11 cellular contexts compared by ENCODE assay signal in genomic region chr10:46019541-46020343, GRCh38. TPM values are rescaled to one million over a fixed set of nuclear protein-coding genes. Genes with fewer than 3 reads are reported as not detected.
A peak's percentile ranks its signal among the peaks of the same experiment; 100 is the strongest.
DNase-seq lines count a peak whose midpoint lies in the region; ATAC-seq and TF ChIP-seq lines count a peak whose summit lies in the region.
"Had no signal": no experiment of that assay in that cellular context is flagged by ENCODE, and none has a peak within 500 bp of the region (broad histone marks: within the 10 kb centered on the region; RNA-seq: fewer than 3 reads in every experiment).

No MANE protein-coding gene starts in this region.

- H2BK5ac ChIP-seq in mesenchymal stem cell (ENCODE audit: low read depth, low read length, poor library complexity, severe bottlenecking) = no peak overlapping the region

- H3K4me3 Mint-ChIP-seq in activated naive CD4-positive, alpha-beta T cell treated with anti-CD3 and anti-CD28 coated beads, Interleukin-2, amount 50 U/mL, for 24 hours = peak overlapping the region; percentile 43

- peak overlapping the region; percentile 26 for H2BK15ac ChIP-seq in mesenchymal stem cell (ENCODE audit: low read depth, poor library complexity, severe bottlenecking)

- no peaks in the 10 kb centered on the region for H3K9me3 Mint-ChIP-seq in activated naive CD4-positive, alpha-beta T cell treated with anti-CD3 and anti-CD28 coated beads, Interleukin-2, amount 50 U/mL, for 24 hours

- no peak for TF ChIP-seq CTCF in upper lobe of right lung (IDR thresholded peaks at IDR 0.05)

- no peak overlapping the region for H4K8ac ChIP-seq in mesenchymal stem cell (ENCODE audit: low read length)

- peak overlapping the region; percentile 45 to 86 for H2BK12ac ChIP-seq in mesenchymal stem cell (ENCODE audit: low read length in 2 of 2)

- peaks cover 1% of the 10 kb centered on the region for H3K36me3 Mint-ChIP-seq in activated naive CD4-positive, alpha-beta T cell treated with anti-CD3 and anti-CD28 coated beads, Interleukin-2, amount 50 U/mL, for 24 hours

- H3K27ac Mint-ChIP-seq in activated naive CD4-positive, alpha-beta T cell treated with anti-CD3 and anti-CD28 coated beads, Interleukin-2, amount 50 U/mL, for 24 hours = peak overlapping the region; percentile 91

- intact Hi-C loops in upper lobe of right lung (cut with DNase I) = no loop called here

- H4K91ac ChIP-seq in mesenchymal stem cell (ENCODE audit: low read length) = no peak overlapping the region

- DNase-seq in activated naive CD4-positive, alpha-beta T cell treated with Interleukin-2 at 50 U/mL for 16 hours = no peak
- DNase-seq in caudate nucleus (lab: John Stamatoyannopoulos, UW) = peak in 7 of 61 donors; percentile 4 to 19 (median 8)
- DNase-seq in mesenchymal stem cell = peak; percentile 26
- no peak for DNase-seq in upper lobe of right lung
- no peak for DNase-seq in NCI-H345 treated with DMSO at 0.1 percent for 48 hours (lab: John Stamatoyannopoulos, UW; ENCODE audit: unreplicated experiment)
- DNase-seq in stimulated activated CD4-positive, alpha-beta T cell treated with anti-CD3 and anti-CD28 coated beads, Interleukin-4, amount 100 ng/mL, for 1 hour = no peak
- DNase-seq: NCI-H1417 treated with DMSO at 0.1 percent for 48 hours had no signal

- H3K9me3 ChIP-seq in mesenchymal stem cell (ENCODE audit: control insufficient read depth, low read length) (no peaks in the 10 kb centered on the region), upper lobe of right lung (no peaks in the 10 kb centered on the region)

- H3K4ac ChIP-seq in mesenchymal stem cell (ENCODE audit: low read depth in 1 of 2, low read length in 2 of 2) = peak overlapping the region in 1 of 2 experiments; percentile 67

- H2AFZ ChIP-seq in mesenchymal stem cell (ENCODE audit: low read depth, low read length) = no peak overlapping the region

- no peaks in the 10 kb centered on the region for H3K27me3 Mint-ChIP-seq in activated naive CD4-positive, alpha-beta T cell treated with anti-CD3 and anti-CD28 coated beads, Interleukin-2, amount 50 U/mL, for 24 hours

- peaks cover 17% of the 10 kb centered on the region for H3K4me1 ChIP-seq in mesenchymal stem cell (ENCODE audit: control insufficient read depth, insufficient read depth, low read depth, low read length)
- peaks cover 62% of the 10 kb centered on the region for H3K4me1 ChIP-seq in upper lobe of right lung

- peaks cover 79% of the 10 kb centered on the region for H3K4me1 Mint-ChIP-seq in activated naive CD4-positive, alpha-beta T cell treated with anti-CD3 and anti-CD28 coated beads, Interleukin-2, amount 50 U/mL, for 24 hours

- H3K27ac ChIP-seq in caudate nucleus (ENCODE audit: low read depth, low read length) = peak overlapping the region; percentile 40
- no peak overlapping the region for H3K27ac ChIP-seq in mesenchymal stem cell (ENCODE audit: low read length, poor library complexity, severe bottlenecking)
- H3K27ac ChIP-seq in upper lobe of right lung = peak overlapping the region; percentile 69
- H3K27ac ChIP-seq: C4-2B had no signal

- H3K4me2 ChIP-seq in mesenchymal stem cell (ENCODE audit: low read length, poor library complexity, severe bottlenecking) = no peak overlapping the region

- no peak overlapping the region for H3K4me3 ChIP-seq in mesenchymal stem cell (ENCODE audit: insufficient read depth in 1 of 2, low read depth in 1 of 2, low read length in 2 of 2)
- peak overlapping the region; percentile 1 for H3K4me3 ChIP-seq in upper lobe of right lung

- H3K9ac ChIP-seq in mesenchymal stem cell (ENCODE audit: low read length) = no peak overlapping the region

- ATAC-seq in upper lobe of right lung = peak; percentile 20
- ATAC-seq in GM21619 (IDR thresholded peaks at IDR 0.05; ENCODE audit: unreplicated experiment) = no peak

- peak overlapping the region; percentile 48 to 64 for H3K18ac ChIP-seq in mesenchymal stem cell (ENCODE audit: low read depth in 1 of 2, low read length in 2 of 2)

- no peak overlapping the region for H2AK5ac ChIP-seq in mesenchymal stem cell (ENCODE audit: low read length, severe bottlenecking)

- peak overlapping the region in 1 of 2 experiments; percentile 98 for H3K23ac ChIP-seq in mesenchymal stem cell (ENCODE audit: low read length in 2 of 2)

- H3K14ac ChIP-seq in mesenchymal stem cell (ENCODE audit: low read length in 2 of 2) = no peak overlapping the region

- H3K79me1 ChIP-seq in mesenchymal stem cell (replicated peaks; ENCODE audit: low read length, poor library complexity, severe bottlenecking) = peaks cover 6% of the 10 kb centered on the region

- H2BK120ac ChIP-seq in mesenchymal stem cell (ENCODE audit: low read depth, low read length) = no peak overlapping the region

- H3K27me3 ChIP-seq in mesenchymal stem cell (ENCODE audit: control insufficient read depth in 1 of 2, insufficient read depth in 1 of 2, low read length in 2 of 2) (no peaks in the 10 kb centered on the region), upper lobe of right lung (no peaks in the 10 kb centered on the region)

- WGBS in mesenchymal stem cell = 83% methylated on average over 7 of the region's 7 CpGs

- H3K36me3 ChIP-seq in mesenchymal stem cell (ENCODE audit: control insufficient read depth in 1 of 2, insufficient read depth in 2 of 2, low read depth in 1 of 2, low read length in 2 of 2) (peaks cover 7 to 16% of the 10 kb centered on the region in 2 experiments), upper lobe of right lung (peaks cover 23% of the 10 kb centered on the region)

RNA-seq across cellular contexts. Expression of gene NCOA4, which starts 10.7 kb away (rescaled TPM):
- 97.0 TPM for polyA plus RNA-seq in mesenchymal stem cell (2013, experiment 1 of 2)
- 102 TPM for polyA plus RNA-seq in mesenchymal stem cell (2013, experiment 2 of 2)
- total RNA-seq in upper lobe of right lung = 187 TPM

RNA-seq across cellular contexts. Expression of gene MSMB, which starts 26.3 kb away (rescaled TPM):
- polyA plus RNA-seq in mesenchymal stem cell (2013, experiment 1 of 2) = 0.39 TPM
- polyA plus RNA-seq in mesenchymal stem cell (2013, experiment 2 of 2) = 0.38 TPM
- total RNA-seq in upper lobe of right lung = not detected
- total RNA-seq: glomerular endothelial cell had no signal

RNA-seq across cellular contexts. Expression of gene TIMM23, which starts 47.5 kb away (rescaled TPM):
- 86.1 TPM for polyA plus RNA-seq in mesenchymal stem cell (2013, experiment 1 of 2)
- 91.1 TPM for polyA plus RNA-seq in mesenchymal stem cell (2013, experiment 2 of 2)
- 35.8 TPM for total RNA-seq in upper lobe of right lung
